20 cellular contexts compared by ENCODE assay signal in the genomic region with DNA sequence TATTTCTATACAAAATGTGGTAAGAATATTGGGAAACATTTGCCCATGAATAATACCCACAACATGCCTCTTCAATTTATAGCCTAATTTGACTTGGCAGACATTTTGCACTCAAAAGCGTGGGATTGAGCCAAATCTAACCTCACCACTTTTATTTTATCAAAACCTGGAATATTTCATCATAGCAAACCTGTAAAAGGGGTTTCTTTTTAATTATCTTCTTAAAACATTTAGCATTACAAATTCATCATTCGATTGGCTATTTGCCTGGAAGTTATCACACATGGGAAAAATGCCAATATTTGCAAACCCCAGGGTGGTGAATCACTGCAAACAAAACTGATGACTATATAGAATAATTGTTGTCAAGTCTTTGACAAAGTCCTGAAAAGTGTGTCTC. TPM values are rescaled to one million over a fixed set of nuclear protein-coding genes. Genes with fewer than 3 reads are reported as not detected.
"Had no signal": no experiment of that assay in that cellular context is flagged by ENCODE, and none has a peak within 500 bp of the region (broad histone marks: within the 10 kb centered on the region; RNA-seq: fewer than 3 reads in every experiment).

No MANE protein-coding gene starts in this region.

- H3K4me1 ChIP-seq: ascending aorta, colonic mucosa, lower lobe of right lung, spleen, testis had no signal

- ATAC-seq: lower lobe of right lung; natural killer cell; stimulated activated memory B cell treated with anti-CD40 and anti-IgM and Interleukin-4, amounts not matched to agents 10 μg/mL and 1 μg/mL and 100 μg/mL, for 72 hours had no signal

- H3K36me3 Mint-ChIP-seq: natural killer cell; stimulated activated memory B cell treated with anti-CD40 and anti-IgM and Interleukin-4, amounts not matched to agents 10 μg/mL and 1 μg/mL and 100 μg/mL, for 72 hours; type B pancreatic cell had no signal

- H3K4me3 Mint-ChIP-seq: activated CD4-positive, alpha-beta T cell treated with anti-CD3 and anti-CD28 coated beads, Interleukin-2, amount 10 ng/mL, durations not matched to agents 7 days and 5 days; natural killer cell; stimulated activated memory B cell treated with anti-CD40 and anti-IgM and Interleukin-4, amounts not matched to agents 10 μg/mL and 1 μg/mL and 100 μg/mL, for 72 hours; type B pancreatic cell had no signal

- H3K9me3 Mint-ChIP-seq: activated CD4-positive, alpha-beta T cell treated with anti-CD3 and anti-CD28 coated beads, Interleukin-2, amount 10 ng/mL, durations not matched to agents 7 days and 5 days; stimulated activated memory B cell treated with anti-CD40 and anti-IgM and Interleukin-4, amounts not matched to agents 10 μg/mL and 1 μg/mL and 100 μg/mL, for 72 hours; type B pancreatic cell had no signal

- H3K27me3 Mint-ChIP-seq: activated CD4-positive, alpha-beta T cell treated with anti-CD3 and anti-CD28 coated beads, Interleukin-2, amount 10 ng/mL, durations not matched to agents 7 days and 5 days; stimulated activated memory B cell treated with anti-CD40 and anti-IgM and Interleukin-4, amounts not matched to agents 10 μg/mL and 1 μg/mL and 100 μg/mL, for 72 hours had no signal

- H3K4me1 Mint-ChIP-seq: activated CD4-positive, alpha-beta T cell treated with anti-CD3 and anti-CD28 coated beads, Interleukin-2, amount 10 ng/mL, durations not matched to agents 7 days and 5 days; natural killer cell; stimulated activated memory B cell treated with anti-CD40 and anti-IgM and Interleukin-4, amounts not matched to agents 10 μg/mL and 1 μg/mL and 100 μg/mL, for 72 hours had no signal

- H3K36me3 ChIP-seq: ascending aorta, colonic mucosa, lower lobe of right lung, spleen had no signal

- H3K27me3 ChIP-seq: ascending aorta, colonic mucosa, spleen, testis had no signal

- H3K27ac ChIP-seq: ascending aorta, colonic mucosa, lower lobe of right lung, spleen, testis had no signal

- H3K9me3 ChIP-seq: ascending aorta, colonic mucosa, lower lobe of right lung, testis had no signal

- H3K27ac Mint-ChIP-seq: activated CD4-positive, alpha-beta T cell treated with anti-CD3 and anti-CD28 coated beads, Interleukin-2, amount 10 ng/mL, durations not matched to agents 7 days and 5 days; natural killer cell; stimulated activated memory B cell treated with anti-CD40 and anti-IgM and Interleukin-4, amounts not matched to agents 10 μg/mL and 1 μg/mL and 100 μg/mL, for 72 hours; type B pancreatic cell had no signal

- DNase-seq: activated CD4-positive, alpha-beta T cell treated with anti-CD3 and anti-CD28 coated beads, Interleukin-2, amount 10 ng/mL, durations not matched to agents 7 days and 5 days; activated CD8-positive, alpha-beta memory T cell treated with anti-CD3 and anti-CD28 coated beads, Interleukin-2, amount 50 U/mL, for 4 hours; activated effector memory CD4-positive, alpha-beta T cell treated with Interleukin-2 at 50 U/mL for 16 hours; activated naive CD4-positive, alpha-beta T cell treated with anti-CD3 and anti-CD28 coated beads, Interleukin-2, amount 50 U/mL, for 16 hours; activated T-cell treated with anti-CD3 and anti-CD28 coated beads, Interleukin-2, amount 50 U/mL, for 48 hours; caudate nucleus; colonic mucosa; erythroblast; hypothalamus; lower lobe of right lung; natural killer cell; spleen; stimulated activated CD4-positive, alpha-beta T cell treated with anti-CD3 and anti-CD28 coated beads, Interleukin-4, amount 100 ng/mL, for 4 hours; testis had no signal

- H3K4me3 ChIP-seq: ascending aorta, colonic mucosa, lower lobe of right lung, spleen, testis had no signal

RNA-seq across cellular contexts. Expression of a gene that starts 56.2 kb away (rescaled TPM):
- total RNA-seq: activated CD4-positive, alpha-beta T cell treated with anti-CD3 and anti-CD28 coated beads, Interleukin-2, amount 10 ng/mL, durations not matched to agents 7 days and 5 days; ascending aorta; colonic mucosa; frontal cortex; lower lobe of right lung; natural killer cell; renal cortical epithelial cell; spleen had no signal
- polyA plus RNA-seq: keratinocyte had no signal
